8 cellular contexts compared by ENCODE assay signal in genomic region chr7:48035301-48035966, GRCh38. TPM values are rescaled to one million over a fixed set of nuclear protein-coding genes. Genes with fewer than 3 reads are reported as not detected.
DNase-seq lines count a peak whose midpoint lies in the region; ATAC-seq lines count a peak whose summit lies in the region.

Gene C7orf57 (plus strand): TSS chr7:48035543. CDS start chr7:48036309, 766 bp downstream.

- DNase-seq in NCI-H2171 treated with DMSO at 0.1 percent for 48 hours (lab: John Stamatoyannopoulos, UW) (peak; percentile 68), cortex of kidney (lab: John Stamatoyannopoulos, UW) (peak; percentile 18), left kidney (ENCODE audit: low read depth, low spot score) (peak; percentile 97), RKO (ENCODE audit: low spot score) (no peak)
- peak; percentile 97 for DNase-seq in activated CD4-positive, alpha-beta T cell treated with anti-CD3 and anti-CD28 coated beads, Interleukin-2, amount 10 ng/mL, durations not matched to agents 24 days and 14 days
- peak; percentile 69 to 87 for DNase-seq in stimulated activated CD4-positive, alpha-beta T cell treated with anti-CD3 and anti-CD28 coated beads, Interleukin-15, amount 100 ng/mL, for 48 hours (ENCODE audit: low read depth in 2 of 2)

- peaks cover 64% of the 10 kb centered on the region for H3K27me3 Mint-ChIP-seq in activated CD4-positive, alpha-beta T cell treated with anti-CD3 and anti-CD28 coated beads, Interleukin-2, amount 10 ng/mL, durations not matched to agents 24 days and 14 days

- H3K9me3 Mint-ChIP-seq in activated CD4-positive, alpha-beta T cell treated with anti-CD3 and anti-CD28 coated beads, Interleukin-2, amount 10 ng/mL, durations not matched to agents 24 days and 14 days: no peaks in the 10 kb centered on the region

- intact Hi-C loops in activated CD4-positive, alpha-beta T cell treated with anti-CD3 and anti-CD28 coated beads, Interleukin-2, amount 10 ng/mL, durations not matched to agents 24 days and 14 days (cut with micrococcal nuclease): loop anchor here (1.0 to 5.0 kb wide), 5 partner anchors 44 to 553 kb away; partner anchors contain the start of gene HUS1

- ATAC-seq in GM18517 (IDR thresholded peaks at IDR 0.05; ENCODE audit: unreplicated experiment) (peak; percentile 95), HG02973 (IDR thresholded peaks at IDR 0.05; ENCODE audit: unreplicated experiment) (peak; percentile 98)

- H3K4me1 Mint-ChIP-seq in activated CD4-positive, alpha-beta T cell treated with anti-CD3 and anti-CD28 coated beads, Interleukin-2, amount 10 ng/mL, durations not matched to agents 24 days and 14 days: peaks cover 11% of the 10 kb centered on the region

- no peaks in the 10 kb centered on the region for H3K36me3 Mint-ChIP-seq in activated CD4-positive, alpha-beta T cell treated with anti-CD3 and anti-CD28 coated beads, Interleukin-2, amount 10 ng/mL, durations not matched to agents 24 days and 14 days (ENCODE audit: low read depth)

- peak within 1 kb of the TSS; percentile 74 for H3K27ac Mint-ChIP-seq in activated CD4-positive, alpha-beta T cell treated with anti-CD3 and anti-CD28 coated beads, Interleukin-2, amount 10 ng/mL, durations not matched to agents 24 days and 14 days

- H3K4me3 Mint-ChIP-seq in activated CD4-positive, alpha-beta T cell treated with anti-CD3 and anti-CD28 coated beads, Interleukin-2, amount 10 ng/mL, durations not matched to agents 24 days and 14 days: peak within 1 kb of the TSS; percentile 84

RNA-seq across cellular contexts. Expression of gene C7orf57, which starts in this region (rescaled TPM):
- total RNA-seq in activated CD4-positive, alpha-beta T cell treated with anti-CD3 and anti-CD28 coated beads, Interleukin-2, amount 10 ng/mL, durations not matched to agents 24 days and 14 days: 0.14 TPM in 2 replicates

Comparison
In these comparisons a context has a peak if more than half of its experiments do, and no peak if none do; other contexts are left out.
1. Peak in DNase-seq in activated CD4-positive, alpha-beta T cell treated with anti-CD3 and anti-CD28 coated beads, Interleukin-2, amount 10 ng/mL, durations not matched to agents 24 days and 14 days; RNA of the gene not detected or under 1 TPM.